Comparison of ENCODE assay signal across 1 cellular context in genomic region chr12:2395352-2395977, GRCh38.
TF ChIP-seq lines count a peak whose summit lies in the region.

No MANE protein-coding gene starts in this region.

TF ChIP-seq in WTC11, 78 proteins besides CTCF, POLR2A, EP300 and RAD21 (continued from another document):
- TF ChIP-seq TP53 (CRISPR knock-in tag; IDR thresholded peaks at IDR 0.05) (no peak), TCF7 (CRISPR knock-in tag; IDR thresholded peaks at IDR 0.05; ENCODE audit: low read depth) (no peak), FOXP4 (CRISPR knock-in tag; IDR thresholded peaks at IDR 0.05) (no peak)
TF ChIP-seq in WTC11: peak in this region for 0.
